Comparison of ENCODE assay signal across 1 cellular context in genomic region chr9:131755541-131756198, GRCh38.
TF ChIP-seq lines count a peak whose summit lies in the region.

No MANE protein-coding gene starts in this region.

TF ChIP-seq in SK-N-SH, 30 proteins besides CTCF, POLR2A, EP300 and RAD21 (continued from another document):
- TF ChIP-seq PBX3 (IDR thresholded peaks at IDR 0.05) = no peak
- TF ChIP-seq SIN3A (IDR thresholded peaks at IDR 0.05; ENCODE audit: borderline replicate concordance, low read depth, low read length) = no peak
- no peak for TF ChIP-seq JUND (IDR thresholded peaks at IDR 0.05)
- TF ChIP-seq NRF1 (IDR thresholded peaks at IDR 0.05; ENCODE audit: low read depth, low read length) = no peak
- TF ChIP-seq FOXJ3 (CRISPR knock-in tag; IDR thresholded peaks at IDR 0.05) = no peak
- no peak for TF ChIP-seq POLR2AphosphoS5 (IDR thresholded peaks at IDR 0.05; ENCODE audit: low read depth, low read length)
- no peak for TF ChIP-seq MEF2A (IDR thresholded peaks at IDR 0.05; ENCODE audit: borderline replicate concordance, low read depth)
- no peak for TF ChIP-seq RXRA (IDR thresholded peaks at IDR 0.05; ENCODE audit: borderline replicate concordance, low read depth)
- no peak for TF ChIP-seq FOXM1 (IDR thresholded peaks at IDR 0.05; ENCODE audit: low read depth)
- TF ChIP-seq IRF3 (IDR thresholded peaks at IDR 0.05; ENCODE audit: low read depth, low read length) = no peak
- TF ChIP-seq USF2 (IDR thresholded peaks at IDR 0.05; ENCODE audit: borderline replicate concordance, low read depth, low read length) = peak; percentile 21; the same call in 1 of the 2 replicates
- TF ChIP-seq REST (IDR thresholded peaks at IDR 0.05; ENCODE audit: low read depth, low read length) = no peak
- TF ChIP-seq TAF1 (IDR thresholded peaks at IDR 0.05; ENCODE audit: borderline replicate concordance, low read depth, low read length) = no peak
